ENCODE assay signal across 24 cellular contexts in genomic region chr16:10888320-10888937, GRCh38. TPM values are rescaled to one million over a fixed set of nuclear protein-coding genes. Genes with fewer than 3 reads are reported as not detected.
DNase-seq lines count a peak whose midpoint lies in the region; ATAC-seq and TF ChIP-seq lines count a peak whose summit lies in the region.
"Had no signal": no experiment of that assay in that cellular context is flagged by ENCODE, and none has a peak within 500 bp of the region (broad histone marks: within the 10 kb centered on the region; RNA-seq: fewer than 3 reads in every experiment).

No MANE protein-coding gene starts in this region.

- H4K20me1 ChIP-seq in OCI-LY3 (ENCODE audit: insufficient read depth, low read length), result peaks cover 100% of the 10 kb centered on the region

- H3K27ac Mint-ChIP-seq in naive B cell, result peak overlapping the region; percentile 81 to 99 (median 97)
- H3K27ac Mint-ChIP-seq: activated CD4-positive, alpha-beta memory T cell treated with anti-CD3 and anti-CD28 coated beads, Interleukin-2, amount 10 ng/mL, durations not matched to agents 7 days and 5 days; activated naive CD4-positive, alpha-beta T cell treated with anti-CD3 and anti-CD28 coated beads, Interleukin-2, amount 50 U/mL, for 72 hours; activated T-helper 2 cell treated with anti-CD3 and anti-CD28 coated beads, Interferon-gamma antibody, Interleukin-2, Interleukin-4, amounts not matched to agents 10 μg/mL and 5 μg/mL and 100 μg/mL, durations not matched to agents 14 hours and 24 hours and 36 hours; CD8-positive, alpha-beta memory T cell; immature natural killer cell had no signal

- H3K79me2 ChIP-seq in OCI-LY3 (ENCODE audit: low read length), result peaks cover 100% of the 10 kb centered on the region

- no peaks in the 10 kb centered on the region for H3K27me3 ChIP-seq in OCI-LY3 (ENCODE audit: low read depth, low read length)
- H3K27me3 ChIP-seq: ascending aorta, cardiac muscle cell, SJCRH30 had no signal

- H3K9me3 ChIP-seq in OCI-LY3 (ENCODE audit: insufficient read depth, low read length), result no peaks in the 10 kb centered on the region
- H3K9me3 ChIP-seq: ascending aorta, psoas muscle, SJCRH30, tibial artery had no signal

- no peak for TF ChIP-seq CTCF in GM12875 (IDR thresholded peaks at IDR 0.05; ENCODE audit: borderline replicate concordance, insufficient read depth, low read depth, low read length)
- no peak for TF ChIP-seq CTCF in OCI-LY3 (IDR thresholded peaks at IDR 0.05; ENCODE audit: low read depth, low read length)

- peak overlapping the region; percentile 34 for H3K4me3 ChIP-seq in GM12875 (ENCODE audit: low read depth, low read length)
- H3K4me3 ChIP-seq in OCI-LY3 (ENCODE audit: low read length), result peak overlapping the region; percentile 32
- H3K4me3 ChIP-seq: ascending aorta, cardiac muscle cell, psoas muscle, SJCRH30, tibial artery had no signal

- H3K4me1 ChIP-seq in OCI-LY3 (ENCODE audit: low read length), result peaks cover 100% of the 10 kb centered on the region
- H3K4me1 ChIP-seq: ascending aorta, SJCRH30, tibial artery had no signal

- no peak overlapping the region for H2AFZ ChIP-seq in OCI-LY3 (ENCODE audit: low read depth, low read length)

- peak overlapping the region; percentile 59 for H3K4me2 ChIP-seq in OCI-LY3 (ENCODE audit: low read length)

- no peaks in the 10 kb centered on the region for H3K27me3 Mint-ChIP-seq in naive B cell
- H3K27me3 Mint-ChIP-seq: activated CD4-positive, alpha-beta memory T cell treated with anti-CD3 and anti-CD28 coated beads, Interleukin-2, amount 10 ng/mL, durations not matched to agents 7 days and 5 days had no signal

- DNase-seq in SIG-M5 treated with dmso at 0.1 percent for 504 hours (lab: John Stamatoyannopoulos, UW; ENCODE audit: unreplicated experiment), result peak; percentile 18
- DNase-seq in SIG-M5 (lab: John Stamatoyannopoulos, UW), result no peak
- DNase-seq in naive B cell, result peak; percentile 72
- no peak for DNase-seq in epidermal melanocyte (ENCODE audit: insufficient read length, low spot score)
- no peak for DNase-seq in LoVo (ENCODE audit: low spot score)
- DNase-seq in activated gamma-delta T cell treated with Interleukin-2 at 50 U/mL for 16 hours, result no peak
- DNase-seq: activated CD4-positive, alpha-beta memory T cell treated with anti-CD3 and anti-CD28 coated beads, Interleukin-2, amount 10 ng/mL, durations not matched to agents 7 days and 5 days; activated CD4-positive, CD25-positive, alpha-beta regulatory T cell treated with anti-CD3 and anti-CD28 coated beads, Interleukin-2, amount 50 U/mL, for 72 hours; CD8-positive, alpha-beta memory T cell; DMS 273 treated with DMSO at 0.1 percent for 48 hours; immature natural killer cell; MM.1S; NCI-H146; NCI-H446; psoas muscle; SJCRH30 had no signal

- H3K9ac ChIP-seq in OCI-LY3 (ENCODE audit: low read length), result peak overlapping the region; percentile 12; the same call in 1 of the 2 replicates

- H3K27ac ChIP-seq in OCI-LY3 (ENCODE audit: low read length), result peak overlapping the region; percentile 80
- H3K27ac ChIP-seq: ascending aorta, cardiac muscle cell, psoas muscle, SJCRH30, tibial artery had no signal

- peaks cover 0 to 7% (median 4%) of the 10 kb centered on the region in 7 donors for H3K9me3 Mint-ChIP-seq in naive B cell
- H3K9me3 Mint-ChIP-seq: activated CD4-positive, alpha-beta memory T cell treated with anti-CD3 and anti-CD28 coated beads, Interleukin-2, amount 10 ng/mL, durations not matched to agents 7 days and 5 days; activated naive CD4-positive, alpha-beta T cell treated with anti-CD3 and anti-CD28 coated beads, Interleukin-2, amount 50 U/mL, for 72 hours; activated T-helper 2 cell treated with anti-CD3 and anti-CD28 coated beads, Interferon-gamma antibody, Interleukin-2, Interleukin-4, amounts not matched to agents 10 μg/mL and 5 μg/mL and 100 μg/mL, durations not matched to agents 14 hours and 24 hours and 36 hours; CD8-positive, alpha-beta memory T cell; immature natural killer cell had no signal

- peak overlapping the region; percentile 86 to 100 (median 94) for H3K4me3 Mint-ChIP-seq in naive B cell
- H3K4me3 Mint-ChIP-seq: activated CD4-positive, alpha-beta memory T cell treated with anti-CD3 and anti-CD28 coated beads, Interleukin-2, amount 10 ng/mL, durations not matched to agents 7 days and 5 days; CD8-positive, alpha-beta memory T cell; immature natural killer cell had no signal

- peaks cover 37 to 42% of the 10 kb centered on the region in 2 donors for H3K36me3 Mint-ChIP-seq in naive B cell
- H3K36me3 Mint-ChIP-seq: activated naive CD4-positive, alpha-beta T cell treated with anti-CD3 and anti-CD28 coated beads, Interleukin-2, amount 50 U/mL, for 72 hours; CD8-positive, alpha-beta memory T cell; immature natural killer cell had no signal

- peaks cover 78% of the 10 kb centered on the region for H3K36me3 ChIP-seq in OCI-LY3 (replicated peaks; ENCODE audit: low read depth, low read length)
- H3K36me3 ChIP-seq: ascending aorta, cardiac muscle cell, SJCRH30, tibial artery had no signal

- ATAC-seq in naive B cell (ENCODE audit: low read depth in 2 of 2), result peak in 1 of 2 donors; percentile 9
- ATAC-seq: activated naive CD4-positive, alpha-beta T cell treated with anti-CD3 and anti-CD28 coated beads, Interleukin-2, amount 50 U/mL, for 72 hours; HCT116; psoas muscle had no signal

- peaks cover 87 to 100% (median 100%) of the 10 kb centered on the region in 3 donors for H3K4me1 Mint-ChIP-seq in naive B cell

RNA-seq across cellular contexts. Expression of gene CIITA, which starts 11.4 kb away (rescaled TPM):
- polyA plus RNA-seq in naive B cell (ENCODE audit: low read depth in 6 of 6), result 100 to 1,000 TPM; 130 to 259 (median 150) TPM

RNA-seq across cellular contexts. Expression of gene DEXI, which starts 53.8 kb away (rescaled TPM):
- polyA plus RNA-seq in naive B cell (ENCODE audit: low read depth in 6 of 6), result 10 to 100 TPM; 10.1 to 22.6 (median 15.6) TPM

RNA-seq across cellular contexts. Expression of gene CLEC16A, which starts 55.9 kb away (rescaled TPM):
- polyA plus RNA-seq in naive B cell (ENCODE audit: low read depth in 6 of 6), result 10 to 100 TPM; 11.8 to 34.9 (median 18.7) TPM

Comparison
In these comparisons a context has a peak if more than half of its experiments do, and no peak if none do; other contexts are left out.
1. DNase-seq: peak in SIG-M5 treated with dmso at 0.1 percent for 504 hours (single experiment) and naive B cell (single experiment); none in SIG-M5 (single experiment), epidermal melanocyte (single experiment), LoVo (single experiment) and activated gamma-delta T cell treated with Interleukin-2 at 50 U/mL for 16 hours (single experiment).